ENCODE assay signal across 2 cellular contexts in genomic region chr16:12752159-12752558, GRCh38.
A peak's percentile ranks its signal among the peaks of the same experiment; 100 is the strongest.
TF ChIP-seq lines count a peak whose summit lies in the region.

No MANE protein-coding gene starts in this region.

TF ChIP-seq in SK-N-SH, 30 proteins besides CTCF, POLR2A, EP300 and RAD21:
- TF ChIP-seq POLR2AphosphoS5 (IDR thresholded peaks at IDR 0.05; ENCODE audit: low read depth, low read length) (no peak), NRF1 (IDR thresholded peaks at IDR 0.05; ENCODE audit: low read depth, low read length) (no peak), JUND (IDR thresholded peaks at IDR 0.05) (no peak), RFX5 (IDR thresholded peaks at IDR 0.05; ENCODE audit: low read length) (no peak), MEF2A (IDR thresholded peaks at IDR 0.05; ENCODE audit: borderline replicate concordance, low read depth) (no peak), EZH2phosphoT487 (IDR thresholded peaks at IDR 0.05; ENCODE audit: borderline replicate concordance, low read depth) (no peak), SIN3A (IDR thresholded peaks at IDR 0.05; ENCODE audit: borderline replicate concordance, low read depth, low read length) (no peak), TAF1 (IDR thresholded peaks at IDR 0.05; ENCODE audit: borderline replicate concordance, low read depth, low read length) (no peak), ELF1 (IDR thresholded peaks at IDR 0.05) (no peak), USF1 (IDR thresholded peaks at IDR 0.05; ENCODE audit: borderline replicate concordance, low read depth) (no peak), TCF12 (IDR thresholded peaks at IDR 0.05) (no peak), REST (IDR thresholded peaks at IDR 0.05; ENCODE audit: low read depth, low read length) (no peak), GATA2 (CRISPR knock-in tag; IDR thresholded peaks at IDR 0.05) (peak; percentile 70), FOXM1 (IDR thresholded peaks at IDR 0.05; ENCODE audit: low read depth) (no peak), NFIC (IDR thresholded peaks at IDR 0.05; ENCODE audit: borderline replicate concordance) (no peak), RCOR1 (IDR thresholded peaks at IDR 0.05; ENCODE audit: low read length) (0 out of 2 replicates have a peak, but pooled peaks have one; percentile 44), FOXJ3 (CRISPR knock-in tag; IDR thresholded peaks at IDR 0.05) (no peak)
TF ChIP-seq in SK-N-SH: peak in this region for 2.

TF ChIP-seq in K562, 482 proteins besides CTCF, POLR2A, EP300 and RAD21:
- TF ChIP-seq MTF1 (CRISPR knock-in tag; IDR thresholded peaks at IDR 0.05; ENCODE audit: borderline replicate concordance): no peak
- TF ChIP-seq PBX2 (CRISPR knock-in tag; IDR thresholded peaks at IDR 0.05; ENCODE audit: low read depth): no peak
- peak; percentile 71 for TF ChIP-seq PBX2 (tag; conservative IDR thresholded peaks at IDR 0.05; ENCODE audit: low read depth)
- TF ChIP-seq MEIS2 (IDR thresholded peaks at IDR 0.05; ENCODE audit: partially characterized antibody): peak; percentile 85
- TF ChIP-seq SIX5 (IDR thresholded peaks at IDR 0.05; ENCODE audit: borderline replicate concordance in 1 of 2, insufficient read depth in 1 of 2, low read depth in 1 of 2, low read length in 2 of 2): no peak
- 0 out of 2 replicates have a peak, but pooled peaks have one; percentile 39 for TF ChIP-seq ARID1B (IDR thresholded peaks at IDR 0.05)
- no peak for TF ChIP-seq TAF9B (IDR thresholded peaks at IDR 0.05; ENCODE audit: partially characterized antibody)
- peak; percentile 58; the same call in 1 of the 2 replicates for TF ChIP-seq PKNOX1 (IDR thresholded peaks at IDR 0.05)
- TF ChIP-seq ZNF766 (CRISPR knock-in tag; conservative IDR thresholded peaks at IDR 0.05): peak; percentile 72
- TF ChIP-seq BDP1 (IDR thresholded peaks at IDR 0.05; ENCODE audit: insufficient read depth, insufficient read length): no peak
- TF ChIP-seq FOSL1 (tag; conservative IDR thresholded peaks at IDR 0.05): peak; percentile 20; the same call in 1 of the 2 replicates
- TF ChIP-seq NFE2 (IDR thresholded peaks at IDR 0.05; ENCODE audit: low read depth): 0 out of 2 replicates have a peak, but pooled peaks have one; percentile 7
- peak in 1 of 2 experiments; percentile 66; a peak in 1 of 4 replicates for TF ChIP-seq RCOR1 (IDR thresholded peaks at IDR 0.05; ENCODE audit: borderline replicate concordance in 1 of 2, low read depth in 2 of 2, low read length in 2 of 2)
- peak; percentile 17 to 23; a peak in 2 of 4 replicates for TF ChIP-seq KDM1A (IDR thresholded peaks at IDR 0.05)
- TF ChIP-seq HMBOX1 (IDR thresholded peaks at IDR 0.05): peak; percentile 53; the same call in 1 of the 2 replicates
- peak; percentile 33; the same call in 1 of the 2 replicates for TF ChIP-seq CBFA2T3 (IDR thresholded peaks at IDR 0.05)
- TF ChIP-seq PCBP2 (IDR thresholded peaks at IDR 0.05; ENCODE audit: low read depth, low read length, poor library complexity, severe bottlenecking): no peak
- 0 out of 2 replicates have a peak, but pooled peaks have one; percentile 52 for TF ChIP-seq ZNF75A (CRISPR knock-in tag; IDR thresholded peaks at IDR 0.05)
